In the genomic region with DNA sequence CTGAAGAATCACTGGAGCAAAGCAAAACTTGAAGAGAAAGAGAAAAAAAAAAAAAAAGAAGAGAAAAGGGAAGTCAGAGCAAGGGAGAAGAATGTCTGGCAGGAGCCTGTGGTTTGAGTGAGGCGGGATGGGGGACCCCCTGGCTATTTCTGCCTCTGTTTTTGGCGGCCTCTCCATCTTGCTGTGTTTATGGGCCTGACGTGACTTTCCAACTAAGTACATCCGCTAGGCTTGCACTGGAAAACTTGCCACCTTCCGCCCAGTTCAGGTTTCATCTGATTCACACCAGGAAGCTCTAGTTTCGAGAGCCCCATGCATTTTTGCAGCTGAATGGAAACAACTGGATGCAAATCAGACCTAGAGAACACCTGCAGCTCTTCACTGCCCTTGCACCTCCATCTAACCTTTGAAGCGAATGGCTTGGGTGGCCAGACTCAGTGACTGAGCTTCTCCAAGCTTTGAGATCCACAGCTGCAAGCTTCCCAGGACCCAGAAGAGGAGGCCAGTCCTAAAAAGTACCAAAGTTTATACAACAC, we compare ENCODE assay signal across 10 cellular contexts. TPM values are rescaled to one million over a fixed set of nuclear protein-coding genes. Genes with fewer than 3 reads are reported as not detected.
DNase-seq lines count a peak whose midpoint lies in the region; ATAC-seq, FAIRE-seq and TF ChIP-seq lines count a peak whose summit lies in the region.
"Had no signal": no experiment of that assay in that cellular context is flagged by ENCODE, and none has a peak within 500 bp of the region (broad histone marks: within the 10 kb centered on the region; RNA-seq: fewer than 3 reads in every experiment).

No MANE protein-coding gene starts in this region.

- no peaks in the 10 kb centered on the region for H3K9me3 Mint-ChIP-seq in stimulated activated memory B cell treated with anti-CD40 and anti-IgM and Interleukin-4, amounts not matched to agents 10 μg/mL and 1 μg/mL and 100 μg/mL, for 72 hours

- H3K4me1 ChIP-seq in A673 (ENCODE audit: insufficient read depth, low read length, poor library complexity, severe bottlenecking) = peaks cover 2% of the 10 kb centered on the region

- ATAC-seq in GM19395 (IDR thresholded peaks at IDR 0.05; ENCODE audit: unreplicated experiment) = peak; percentile 95
- peak; percentile 88 for ATAC-seq in HG03095 (IDR thresholded peaks at IDR 0.05; ENCODE audit: unreplicated experiment)
- peak; percentile 89 for ATAC-seq in stimulated activated memory B cell treated with anti-CD40 and anti-IgM and Interleukin-4, amounts not matched to agents 10 μg/mL and 1 μg/mL and 100 μg/mL, for 72 hours
- no peak for ATAC-seq in esophagus mucosa

- CTCF ChIA-PET in A673 (lab: Charles Lee) = interaction anchor here (0.6 kb wide), 1 partner anchor 234 kb away, joined by 3 read pairs; no protein-coding TSS in a partner anchor

- TF ChIP-seq CTCF in A673 (conservative IDR thresholded peaks at IDR 0.05; ENCODE audit: low read depth, low read length) = no peak

- H3K27me3 Mint-ChIP-seq in stimulated activated memory B cell treated with anti-CD40 and anti-IgM and Interleukin-4, amounts not matched to agents 10 μg/mL and 1 μg/mL and 100 μg/mL, for 72 hours = no peaks in the 10 kb centered on the region

- H3K27ac ChIP-seq in A673 (ENCODE audit: low read depth, low read length, poor library complexity, severe bottlenecking) = no peak overlapping the region

- H3K4me1 Mint-ChIP-seq in stimulated activated memory B cell treated with anti-CD40 and anti-IgM and Interleukin-4, amounts not matched to agents 10 μg/mL and 1 μg/mL and 100 μg/mL, for 72 hours = peaks cover 30% of the 10 kb centered on the region

- peak overlapping the region; percentile 48 for H3K27ac Mint-ChIP-seq in stimulated activated memory B cell treated with anti-CD40 and anti-IgM and Interleukin-4, amounts not matched to agents 10 μg/mL and 1 μg/mL and 100 μg/mL, for 72 hours

- DNase-seq in RCC 7860 (ENCODE audit: low spot score) (peak; percentile 52), A673 (ENCODE audit: low spot score) (no peak)
- DNase-seq in activated CD4-positive, alpha-beta T cell treated with anti-CD3 and anti-CD28 coated beads, Interleukin-2, amount 50 U/mL, for 1 hour = no peak
- no peak for DNase-seq in activated CD4-positive, CD25-positive, alpha-beta regulatory T cell treated with anti-CD3 and anti-CD28 coated beads, Interleukin-2, amount 50 U/mL, for 72 hours
- DNase-seq: NCI-H1436 treated with DMSO at 0.1 percent for 48 hours had no signal

- no peaks in the 10 kb centered on the region for H3K36me3 ChIP-seq in A673 (ENCODE audit: insufficient read depth, low read length, poor library complexity, severe bottlenecking)

- H3K36me3 Mint-ChIP-seq in stimulated activated memory B cell treated with anti-CD40 and anti-IgM and Interleukin-4, amounts not matched to agents 10 μg/mL and 1 μg/mL and 100 μg/mL, for 72 hours = no peaks in the 10 kb centered on the region

- no peaks in the 10 kb centered on the region for H3K9me3 ChIP-seq in A673 (ENCODE audit: low read depth, low read length, poor library complexity, severe bottlenecking)

- no peak for FAIRE-seq in RCC 7860 (lab: Jason Lieb, UNC)
- FAIRE-seq: astrocyte had no signal

- POLR2A ChIA-PET in A673 (lab: Charles Lee; ENCODE audit: low non-redundant PET) = no interaction called here

- peak overlapping the region; percentile 43 for H3K4me3 Mint-ChIP-seq in stimulated activated memory B cell treated with anti-CD40 and anti-IgM and Interleukin-4, amounts not matched to agents 10 μg/mL and 1 μg/mL and 100 μg/mL, for 72 hours

- no TSS peak for BruUV-seq in A673 (replicated peaks; lab: Mats Ljungman, UMichigan)

- H3K27me3 ChIP-seq in A673 (replicated peaks; ENCODE audit: insufficient read depth, low read depth, low read length, poor library complexity) = no peaks in the 10 kb centered on the region

- no peak overlapping the region for H3K4me3 ChIP-seq in A673 (ENCODE audit: low read depth, low read length, poor library complexity, severe bottlenecking)

- intact Hi-C loops in A673 (cut with micrococcal nuclease; ENCODE audit: unreplicated experiment) = no loop called here

RNA-seq across cellular contexts. Expression of gene TBX15, which starts 28.0 kb away (rescaled TPM):
- not detected for total RNA-seq in esophagus mucosa
- total RNA-seq in A673 (2021) = 0.31 and 0.32 TPM in 2 replicates
